Comparison of ENCODE assay signal across 4 cellular contexts in genomic region chr2:143467011-143467410, GRCh38.
TF ChIP-seq lines count a peak whose summit lies in the region.

No MANE protein-coding gene starts in this region.

TF ChIP-seq in SK-N-SH, 30 proteins besides CTCF, POLR2A, EP300 and RAD21 (continued from another document and continues in another):
- TF ChIP-seq ZBTB33 (IDR thresholded peaks at IDR 0.05; ENCODE audit: borderline replicate concordance, low read depth) = no peak
- TF ChIP-seq FOXJ3 (CRISPR knock-in tag; IDR thresholded peaks at IDR 0.05) = no peak
- TF ChIP-seq TAF1 (IDR thresholded peaks at IDR 0.05; ENCODE audit: borderline replicate concordance, low read depth, low read length) = no peak
- no peak for TF ChIP-seq USF2 (IDR thresholded peaks at IDR 0.05; ENCODE audit: borderline replicate concordance, low read depth, low read length)
- TF ChIP-seq SIN3A (IDR thresholded peaks at IDR 0.05; ENCODE audit: borderline replicate concordance, low read depth, low read length) = no peak
- TF ChIP-seq FOXM1 (IDR thresholded peaks at IDR 0.05; ENCODE audit: low read depth) = no peak
- TF ChIP-seq TCF12 (IDR thresholded peaks at IDR 0.05) = no peak
- no peak for TF ChIP-seq NRF1 (IDR thresholded peaks at IDR 0.05; ENCODE audit: low read depth, low read length)
- TF ChIP-seq MAX (IDR thresholded peaks at IDR 0.05; ENCODE audit: low read depth) = no peak
- TF ChIP-seq PBX3 (IDR thresholded peaks at IDR 0.05) = no peak
- TF ChIP-seq CHD2 (IDR thresholded peaks at IDR 0.05; ENCODE audit: low read length, partially characterized antibody) = no peak
- TF ChIP-seq RCOR1 (IDR thresholded peaks at IDR 0.05; ENCODE audit: low read length) = no peak

TF ChIP-seq in SK-N-SH treated with all-trans-retinoic acid at 6 μM for 48 hours, 23 proteins besides CTCF, POLR2A, EP300 and RAD21 (continued from another document):
- no peak for TF ChIP-seq CREB5 (CRISPR knock-in tag; IDR thresholded peaks at IDR 0.05; ENCODE audit: low read depth)
- no peak for TF ChIP-seq ZFP30 (CRISPR knock-in tag; IDR thresholded peaks at IDR 0.05)
- no peak for TF ChIP-seq ZC3H10 (CRISPR knock-in tag; IDR thresholded peaks at IDR 0.05)
- no peak for TF ChIP-seq CSRNP3 (CRISPR knock-in tag; IDR thresholded peaks at IDR 0.05)
- TF ChIP-seq SNAI2 (CRISPR knock-in tag; IDR thresholded peaks at IDR 0.05) = no peak
- no peak for TF ChIP-seq ZFP3 (CRISPR knock-in tag; IDR thresholded peaks at IDR 0.05)
- no peak for TF ChIP-seq GLIS3 (CRISPR knock-in tag; IDR thresholded peaks at IDR 0.05)
- TF ChIP-seq ZNF565 (CRISPR knock-in tag; conservative IDR thresholded peaks at IDR 0.05; ENCODE audit: low read depth) = no peak
- TF ChIP-seq RARB (CRISPR knock-in tag; IDR thresholded peaks at IDR 0.05) = no peak
- TF ChIP-seq ESRRG (CRISPR knock-in tag; IDR thresholded peaks at IDR 0.05) = no peak
- no peak for TF ChIP-seq CSDC2 (CRISPR knock-in tag; IDR thresholded peaks at IDR 0.05)

TF ChIP-seq in A549, 52 proteins besides CTCF, POLR2A, EP300 and RAD21:
- TF ChIP-seq HOXB5 (CRISPR knock-in tag; IDR thresholded peaks at IDR 0.05) = no peak
- TF ChIP-seq FOSL2 (IDR thresholded peaks at IDR 0.05) = no peak
- no peak for TF ChIP-seq FOSL2 (CRISPR knock-in tag; IDR thresholded peaks at IDR 0.05)
- no peak for TF ChIP-seq HES2 (IDR thresholded peaks at IDR 0.05)
- no peak for TF ChIP-seq E2F6 (IDR thresholded peaks at IDR 0.05; ENCODE audit: borderline replicate concordance, low read depth)
- peak; percentile 87 for TF ChIP-seq NFE2L2 (conservative IDR thresholded peaks at IDR 0.05; ENCODE audit: low read length)
- no peak for TF ChIP-seq TFCP2L1 (CRISPR knock-in tag; IDR thresholded peaks at IDR 0.05)
- TF ChIP-seq BCL3 (IDR thresholded peaks at IDR 0.05) = no peak
- no peak for TF ChIP-seq ZSCAN20 (CRISPR knock-in tag; IDR thresholded peaks at IDR 0.05)
- TF ChIP-seq MAFK (IDR thresholded peaks at IDR 0.05; ENCODE audit: partially characterized antibody) = peak; percentile 78
TF ChIP-seq in A549: peak in this region for 2.

TF ChIP-seq in K562, 482 proteins besides CTCF, POLR2A, EP300 and RAD21:
- no peak for TF ChIP-seq ZBTB2 (IDR thresholded peaks at IDR 0.05)
- TF ChIP-seq ZNF282 (CRISPR knock-in tag; IDR thresholded peaks at IDR 0.05) = no peak
- no peak for TF ChIP-seq HMGN3 (IDR thresholded peaks at IDR 0.05; ENCODE audit: borderline replicate concordance, extremely low read depth, insufficient read length, low read depth, low read length)
- no peak for TF ChIP-seq ZC3H8 (IDR thresholded peaks at IDR 0.05)
- TF ChIP-seq MAZ (CRISPR knock-in tag; conservative IDR thresholded peaks at IDR 0.05 in 1 of 2, IDR thresholded peaks at IDR 0.05 in 1 of 2) = no peak
- TF ChIP-seq ZNF75A (CRISPR knock-in tag; IDR thresholded peaks at IDR 0.05) = no peak
- no peak for TF ChIP-seq TAL1 (IDR thresholded peaks at IDR 0.05)
- TF ChIP-seq RBFOX2 (IDR thresholded peaks at IDR 0.05; ENCODE audit: low read depth, low read length) = no peak
- no peak for TF ChIP-seq KLF16 (IDR thresholded peaks at IDR 0.05)
- TF ChIP-seq MCM2 (IDR thresholded peaks at IDR 0.05; ENCODE audit: low read depth) = no peak
- 0 out of 2 replicates have a peak, but pooled peaks have one; percentile 17 for TF ChIP-seq ZNF384 (IDR thresholded peaks at IDR 0.05; ENCODE audit: low read depth, low read length)
- TF ChIP-seq C11orf30 (IDR thresholded peaks at IDR 0.05; ENCODE audit: low read depth) = peak; percentile 54; the same call in 1 of the 2 replicates
- no peak for TF ChIP-seq ZEB2 (IDR thresholded peaks at IDR 0.05)
- no peak for TF ChIP-seq ZNF3 (CRISPR knock-in tag; IDR thresholded peaks at IDR 0.05)
- TF ChIP-seq RB1 (IDR thresholded peaks at IDR 0.05; ENCODE audit: low read depth) = no peak
- no peak for TF ChIP-seq NFIC (IDR thresholded peaks at IDR 0.05)
- no peak for TF ChIP-seq ZBTB34 (CRISPR knock-in tag; IDR thresholded peaks at IDR 0.05)
- TF ChIP-seq PHB2 (IDR thresholded peaks at IDR 0.05; ENCODE audit: low read depth) = no peak
- no peak for TF ChIP-seq ESRRB (CRISPR knock-in tag; IDR thresholded peaks at IDR 0.05; ENCODE audit: borderline replicate concordance)
- TF ChIP-seq MAFK (IDR thresholded peaks at IDR 0.05; ENCODE audit: low read length) = peak; percentile 54; the same call in 1 of the 2 replicates
- TF ChIP-seq TEAD4 (IDR thresholded peaks at IDR 0.05; ENCODE audit: low read length) = no peak
- TF ChIP-seq TEAD4 (CRISPR knock-in tag; IDR thresholded peaks at IDR 0.05; ENCODE audit: borderline replicate concordance) = no peak
- no peak for TF ChIP-seq ASH1L (IDR thresholded peaks at IDR 0.05; ENCODE audit: borderline replicate concordance, low read depth, partially characterized antibody)
- TF ChIP-seq CXXC5 (CRISPR knock-in tag; IDR thresholded peaks at IDR 0.05) = no peak
- 0 out of 2 replicates have a peak, but pooled peaks have one; percentile 28 for TF ChIP-seq BACH1 (tag; IDR thresholded peaks at IDR 0.05)
- TF ChIP-seq DPF2 (IDR thresholded peaks at IDR 0.05) = no peak
- TF ChIP-seq ZBTB11 (CRISPR knock-in tag; IDR thresholded peaks at IDR 0.05) = no peak
- no peak for TF ChIP-seq CCAR2 (IDR thresholded peaks at IDR 0.05; ENCODE audit: low read depth, low read length)
- TF ChIP-seq TFAM (CRISPR knock-in tag; conservative IDR thresholded peaks at IDR 0.05) = no peak
- no peak for TF ChIP-seq ZNF449 (CRISPR knock-in tag; IDR thresholded peaks at IDR 0.05)
- TF ChIP-seq MAFG (tag; conservative IDR thresholded peaks at IDR 0.05) = peak; percentile 88
- no peak for TF ChIP-seq TCF7 (IDR thresholded peaks at IDR 0.05; ENCODE audit: borderline replicate concordance)
- no peak for TF ChIP-seq ZNF146 (CRISPR knock-in tag; IDR thresholded peaks at IDR 0.05; ENCODE audit: unreplicated experiment)
- no peak for TF ChIP-seq ZKSCAN8 (CRISPR knock-in tag; IDR thresholded peaks at IDR 0.05)
- TF ChIP-seq NFE2L1 (tag; IDR thresholded peaks at IDR 0.05; ENCODE audit: borderline replicate concordance, low read depth) = peak; percentile 66; the same call in 1 of the 2 replicates
- peak; percentile 81 for TF ChIP-seq ZNF316 (IDR thresholded peaks at IDR 0.05)
- no peak for TF ChIP-seq LEF1 (IDR thresholded peaks at IDR 0.05)
- TF ChIP-seq SMAD1 (IDR thresholded peaks at IDR 0.05; ENCODE audit: low read depth, low read length, partially characterized antibody) = no peak
- TF ChIP-seq MAFF (IDR thresholded peaks at IDR 0.05; ENCODE audit: low read length) = peak; percentile 52
- TF ChIP-seq SP1 (CRISPR knock-in tag; IDR thresholded peaks at IDR 0.05) = no peak
- no peak for TF ChIP-seq MBD2 (IDR thresholded peaks at IDR 0.05; ENCODE audit: borderline replicate concordance, low read depth)
- TF ChIP-seq U2AF2 (optimal IDR thresholded peaks at IDR 0.05; ENCODE audit: low read depth, low read length) = no peak
- no peak for TF ChIP-seq BHLHE40 (IDR thresholded peaks at IDR 0.05; ENCODE audit: low read length)
- TF ChIP-seq ZKSCAN3 (CRISPR knock-in tag; IDR thresholded peaks at IDR 0.05) = no peak
- TF ChIP-seq ERF (CRISPR knock-in tag; IDR thresholded peaks at IDR 0.05) = no peak
- TF ChIP-seq ZBTB26 (CRISPR knock-in tag; IDR thresholded peaks at IDR 0.05) = no peak
- TF ChIP-seq EWSR1 (IDR thresholded peaks at IDR 0.05; ENCODE audit: borderline replicate concordance, low read depth, partially characterized antibody) = no peak
- TF ChIP-seq NCOA4 (IDR thresholded peaks at IDR 0.05; ENCODE audit: partially characterized antibody) = no peak
- no peak for TF ChIP-seq ZNF140 (CRISPR knock-in tag; IDR thresholded peaks at IDR 0.05)
- no peak for TF ChIP-seq PRMT5 (CRISPR knock-in tag; IDR thresholded peaks at IDR 0.05)
- TF ChIP-seq CSDE1 (IDR thresholded peaks at IDR 0.05) = no peak
